Comparison of ENCODE assay signal across 21 cellular contexts in the genomic region with DNA sequence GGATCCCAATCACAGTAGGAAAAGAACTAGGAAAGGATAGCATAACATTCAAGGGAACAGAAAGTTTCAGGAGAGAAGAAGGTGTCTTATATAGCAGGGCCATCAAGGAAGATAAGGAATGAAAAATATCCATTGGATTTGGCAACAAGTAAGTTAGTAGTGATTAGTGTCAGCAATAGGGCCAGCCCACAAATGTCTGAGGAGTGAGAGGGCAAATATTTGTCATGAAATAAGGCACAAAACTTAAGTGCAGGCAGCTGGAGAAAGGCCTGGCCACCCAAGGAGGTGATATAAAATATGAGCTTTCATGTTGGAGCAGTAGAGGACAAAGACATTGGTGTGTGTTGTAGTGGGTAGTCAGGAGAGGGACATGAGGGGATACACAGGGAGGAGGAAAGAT.
"Had no signal": no experiment of that assay in that cellular context is flagged by ENCODE, and none has a peak within 500 bp of the region (broad histone marks: within the 10 kb centered on the region; RNA-seq: fewer than 3 reads in every experiment).

No MANE protein-coding gene starts in this region.

- H2AFZ ChIP-seq: hepatocyte had no signal

- DNase-seq: effector memory CD8-positive, alpha-beta T cell; esophagus squamous epithelium; foreskin keratinocyte; head of caudate nucleus; left colon; mucosa of descending colon; naive thymus-derived CD8-positive, alpha-beta T cell; psoas muscle; retina; right lobe of liver; stimulated activated CD4-positive, alpha-beta T cell treated with anti-CD3 and anti-CD28 coated beads, Interleukin-2, amount 100 ng/mL, for 48 hours; stimulated activated naive CD4-positive, alpha-beta T cell treated with Interleukin-2 at 50 U/mL for 16 hours; thyroid gland; upper lobe of right lung had no signal

- H3K4me1 ChIP-seq: esophagus squamous epithelium, psoas muscle, right lobe of liver, suprapubic skin, thyroid gland, upper lobe of right lung, vagina had no signal

- H3K4me1 Mint-ChIP-seq: naive thymus-derived CD8-positive, alpha-beta T cell had no signal

- H3K36me3 Mint-ChIP-seq: naive thymus-derived CD8-positive, alpha-beta T cell had no signal

- H3K4me3 ChIP-seq: esophagus squamous epithelium, hepatocyte, mucosa of descending colon, psoas muscle, right lobe of liver, suprapubic skin, thyroid gland, upper lobe of right lung, vagina had no signal

- H3K9me3 Mint-ChIP-seq: dendritic cell treated with granulocyte-macrophage colony-stimulating factor and Interleukin-4, amounts not matched to agents 40 ng/mL and 50 ng/mL, for 4 days; effector memory CD8-positive, alpha-beta T cell; naive thymus-derived CD8-positive, alpha-beta T cell had no signal

- H3K27ac ChIP-seq: epithelial cell of prostate, esophagus squamous epithelium, foreskin keratinocyte, hepatocyte, neutrophil, psoas muscle, suprapubic skin, upper lobe of right lung, vagina had no signal

- H3K9me3 ChIP-seq: esophagus squamous epithelium, mucosa of descending colon, neutrophil, psoas muscle, right lobe of liver, suprapubic skin, thyroid gland, upper lobe of right lung, vagina had no signal

- H3K4me2 ChIP-seq: hepatocyte had no signal

- H3K27me3 ChIP-seq: esophagus squamous epithelium, foreskin keratinocyte, hepatocyte, neutrophil, right lobe of liver, suprapubic skin, thyroid gland, upper lobe of right lung, vagina had no signal

- H3K36me3 ChIP-seq: esophagus squamous epithelium, neutrophil, right lobe of liver, suprapubic skin, thyroid gland, upper lobe of right lung, vagina had no signal

- H3K79me2 ChIP-seq: hepatocyte had no signal

- H3K27me3 Mint-ChIP-seq: dendritic cell treated with granulocyte-macrophage colony-stimulating factor and Interleukin-4, amounts not matched to agents 40 ng/mL and 50 ng/mL, for 4 days; naive thymus-derived CD8-positive, alpha-beta T cell had no signal

- ATAC-seq: effector memory CD8-positive, alpha-beta T cell; foreskin keratinocyte; left colon; mucosa of descending colon; naive thymus-derived CD8-positive, alpha-beta T cell; psoas muscle; right lobe of liver; upper lobe of right lung had no signal

- H3K27ac Mint-ChIP-seq: dendritic cell treated with granulocyte-macrophage colony-stimulating factor and Interleukin-4, amounts not matched to agents 40 ng/mL and 50 ng/mL, for 4 days; effector memory CD8-positive, alpha-beta T cell; naive thymus-derived CD8-positive, alpha-beta T cell had no signal

- FAIRE-seq: colon had no signal

- H3K4me3 Mint-ChIP-seq: dendritic cell treated with granulocyte-macrophage colony-stimulating factor and Interleukin-4, amounts not matched to agents 40 ng/mL and 50 ng/mL, for 4 days; effector memory CD8-positive, alpha-beta T cell; naive thymus-derived CD8-positive, alpha-beta T cell had no signal
